Comparison of ENCODE assay signal across 10 cellular contexts in genomic region chr16:963913-964695, GRCh38. TPM values are rescaled to one million over a fixed set of nuclear protein-coding genes. Genes with fewer than 3 reads are reported as not detected.
A peak's percentile ranks its signal among the peaks of the same experiment; 100 is the strongest.
DNase-seq lines count a peak whose midpoint lies in the region; ATAC-seq and TF ChIP-seq lines count a peak whose summit lies in the region.
"Had no signal": no experiment of that assay in that cellular context is flagged by ENCODE, and none has a peak within 500 bp of the region (broad histone marks: within the 10 kb centered on the region; RNA-seq: fewer than 3 reads in every experiment).

No MANE protein-coding gene starts in this region.

- H3K27ac Mint-ChIP-seq in activated naive CD4-positive, alpha-beta T cell treated with anti-CD3 and anti-CD28 coated beads, Interleukin-2, amount 10 ng/mL, durations not matched to agents 7 days and 5 days = peak overlapping the region; percentile 98
- H3K27ac Mint-ChIP-seq: type B pancreatic cell had no signal

- 30 to 51% methylated on average over 21 of the region's 21 CpGs for WGBS in tibial nerve, 2 donors

- peaks cover 5% of the 10 kb centered on the region for H3K9me3 Mint-ChIP-seq in activated naive CD4-positive, alpha-beta T cell treated with anti-CD3 and anti-CD28 coated beads, Interleukin-2, amount 10 ng/mL, durations not matched to agents 7 days and 5 days

- H3K4me1 ChIP-seq in tibial nerve = peaks cover 0 to 35% (median 3%) of the 10 kb centered on the region in 4 donors

- DNase-seq in activated CD8-positive, alpha-beta memory T cell treated with anti-CD3 and anti-CD28 coated beads, Interleukin-2, amount 50 U/mL, for 4 hours = peak; percentile 16
- DNase-seq in activated CD8-positive, alpha-beta memory T cell treated with anti-CD3 and anti-CD28 coated beads, Interleukin-2, amount 50 U/mL, for 48 hours = no peak
- DNase-seq in activated naive CD4-positive, alpha-beta T cell treated with anti-CD3 and anti-CD28 coated beads, Interleukin-2, amount 10 ng/mL, durations not matched to agents 7 days and 5 days = no peak
- no peak for DNase-seq in tibial nerve (ENCODE audit: low spot score in 2 of 2)
- no peak for DNase-seq in COR-L47 (lab: John Stamatoyannopoulos, UW)
- no peak for DNase-seq in NAMALWA (ENCODE audit: low spot score)

- H3K27me3 ChIP-seq in layer of hippocampus (ENCODE audit: control insufficient read depth, insufficient read depth, low read length) = no peaks in the 10 kb centered on the region
- H3K27me3 ChIP-seq in tibial nerve = no peaks in the 10 kb centered on the region

- peaks cover 0 to 41% (median 0%) of the 10 kb centered on the region in 3 donors for H3K36me3 ChIP-seq in tibial nerve

- CTCF ChIA-PET in activated naive CD4-positive, alpha-beta T cell treated with anti-CD3 and anti-CD28 coated beads, Interleukin-2, amount 10 ng/mL, durations not matched to agents 7 days and 5 days (lab: Charles Lee) = no interaction called here

- H3K27ac ChIP-seq in layer of hippocampus (ENCODE audit: low read depth, low read length) = peak overlapping the region; percentile 85
- H3K27ac ChIP-seq in tibial nerve = peak overlapping the region in 3 of 4 donors; percentile 27 to 75 (median 58)

- H3K27me3 Mint-ChIP-seq in activated naive CD4-positive, alpha-beta T cell treated with anti-CD3 and anti-CD28 coated beads, Interleukin-2, amount 10 ng/mL, durations not matched to agents 7 days and 5 days = no peaks in the 10 kb centered on the region
- H3K27me3 Mint-ChIP-seq: type B pancreatic cell had no signal

- no peak for TF ChIP-seq EP300 in tibial nerve (IDR thresholded peaks at IDR 0.05)

- no peaks in the 10 kb centered on the region for H3K9me3 ChIP-seq in tibial nerve

- no peak for ATAC-seq in HG03469 (IDR thresholded peaks at IDR 0.05; ENCODE audit: unreplicated experiment)
- ATAC-seq: Right ventricle myocardium inferior had no signal

- H3K36me3 Mint-ChIP-seq in activated naive CD4-positive, alpha-beta T cell treated with anti-CD3 and anti-CD28 coated beads, Interleukin-2, amount 10 ng/mL, durations not matched to agents 7 days and 5 days = peaks cover 24% of the 10 kb centered on the region

- H3K4me1 Mint-ChIP-seq in activated naive CD4-positive, alpha-beta T cell treated with anti-CD3 and anti-CD28 coated beads, Interleukin-2, amount 10 ng/mL, durations not matched to agents 7 days and 5 days = peaks cover 43% of the 10 kb centered on the region

- H3K4me3 ChIP-seq in tibial nerve = peak overlapping the region; percentile 1 to 22 (median 12)

- H3K4me3 Mint-ChIP-seq in activated naive CD4-positive, alpha-beta T cell treated with anti-CD3 and anti-CD28 coated beads, Interleukin-2, amount 10 ng/mL, durations not matched to agents 7 days and 5 days = peak overlapping the region; percentile 65
- H3K4me3 Mint-ChIP-seq: type B pancreatic cell had no signal

- TF ChIP-seq POLR2A in tibial nerve (IDR thresholded peaks at IDR 0.05) = no peak

- TF ChIP-seq CTCF in tibial nerve (IDR thresholded peaks at IDR 0.05) = no peak

RNA-seq across cellular contexts. Expression of gene LMF1, which starts 6.7 kb away (rescaled TPM):
- total RNA-seq in tibial nerve = 10 to 100 TPM; 24.5 to 58.5 (median 31.8) TPM

RNA-seq across cellular contexts. Expression of gene SOX8, which starts 17.5 kb away (rescaled TPM):
- total RNA-seq in tibial nerve = 10 to 100 TPM; 51.3 to 74.5 (median 66.3) TPM
